19 cellular contexts compared by ENCODE assay signal in genomic region chr5:98916540-98916939, GRCh38. TPM values are rescaled to one million over a fixed set of nuclear protein-coding genes. Genes with fewer than 3 reads are reported as not detected.
A peak's percentile ranks its signal among the peaks of the same experiment; 100 is the strongest.
DNase-seq lines count a peak whose midpoint lies in the region; ATAC-seq lines count a peak whose summit lies in the region.
"Had no signal": no experiment of that assay in that cellular context is flagged by ENCODE, and none has a peak within 500 bp of the region (broad histone marks: within the 10 kb centered on the region; RNA-seq: fewer than 3 reads in every experiment).

No MANE protein-coding gene starts in this region.

- peaks cover 9% of the 10 kb centered on the region for H3K36me3 ChIP-seq in CD4-positive, alpha-beta memory T cell (ENCODE audit: insufficient read depth, low read length)

- H3K4me3 Mint-ChIP-seq in activated naive CD8-positive, alpha-beta T cell, result peak overlapping the region; percentile 14
- no peak overlapping the region for H3K4me3 Mint-ChIP-seq in activated naive CD8-positive, alpha-beta T cell treated with anti-CD3 and anti-CD28 coated beads for 36 hours
- peak overlapping the region in 3 of 8 donors; percentile 11 to 39 (median 21) for H3K4me3 Mint-ChIP-seq in CD4-positive, alpha-beta memory T cell
- no peak overlapping the region for H3K4me3 Mint-ChIP-seq in T-helper 17 cell
- no peak overlapping the region for H3K4me3 Mint-ChIP-seq in stimulated activated memory B cell treated with anti-CD40 and anti-IgM and Interleukin-4, amounts not matched to agents 10 μg/mL and 1 μg/mL and 100 μg/mL, for 72 hours
- H3K4me3 Mint-ChIP-seq: GM23338 had no signal

- H3K27me3 ChIP-seq in CD4-positive, alpha-beta memory T cell (ENCODE audit: insufficient read depth, low read length), result no peaks in the 10 kb centered on the region
- H3K27me3 ChIP-seq: MG63 had no signal

- H3K4me1 Mint-ChIP-seq in activated naive CD8-positive, alpha-beta T cell (ENCODE audit: low read depth), result peaks cover 74% of the 10 kb centered on the region
- H3K4me1 Mint-ChIP-seq in activated naive CD8-positive, alpha-beta T cell treated with anti-CD3 and anti-CD28 coated beads for 36 hours, result peaks cover 64% of the 10 kb centered on the region
- peaks cover 48 to 90% (median 73%) of the 10 kb centered on the region in 4 donors for H3K4me1 Mint-ChIP-seq in CD4-positive, alpha-beta memory T cell
- H3K4me1 Mint-ChIP-seq in T-helper 17 cell, result peaks cover 39% of the 10 kb centered on the region
- H3K4me1 Mint-ChIP-seq in stimulated activated memory B cell treated with anti-CD40 and anti-IgM and Interleukin-4, amounts not matched to agents 10 μg/mL and 1 μg/mL and 100 μg/mL, for 72 hours, result peaks cover 65% of the 10 kb centered on the region

- peaks cover 17% of the 10 kb centered on the region for H3K36me3 Mint-ChIP-seq in activated naive CD8-positive, alpha-beta T cell
- peaks cover 39% of the 10 kb centered on the region for H3K36me3 Mint-ChIP-seq in activated naive CD8-positive, alpha-beta T cell treated with anti-CD3 and anti-CD28 coated beads for 36 hours
- peaks cover 45 to 69% of the 10 kb centered on the region in 2 donors for H3K36me3 Mint-ChIP-seq in CD4-positive, alpha-beta memory T cell
- H3K36me3 Mint-ChIP-seq in T-helper 17 cell (ENCODE audit: low read depth), result no peaks in the 10 kb centered on the region
- peaks cover 46% of the 10 kb centered on the region for H3K36me3 Mint-ChIP-seq in stimulated activated memory B cell treated with anti-CD40 and anti-IgM and Interleukin-4, amounts not matched to agents 10 μg/mL and 1 μg/mL and 100 μg/mL, for 72 hours

- intact Hi-C loops in CD4-positive, alpha-beta memory T cell (cut with micrococcal nuclease), result no loop called here

- no peak overlapping the region for H3K27ac ChIP-seq in CD4-positive, alpha-beta memory T cell (ENCODE audit: low read depth, low read length)

- H3K9me3 Mint-ChIP-seq in activated naive CD8-positive, alpha-beta T cell (ENCODE audit: low read depth), result no peaks in the 10 kb centered on the region
- no peaks in the 10 kb centered on the region for H3K9me3 Mint-ChIP-seq in activated naive CD8-positive, alpha-beta T cell treated with anti-CD3 and anti-CD28 coated beads for 36 hours
- H3K9me3 Mint-ChIP-seq in CD4-positive, alpha-beta memory T cell, result no peaks in the 10 kb centered on the region
- no peaks in the 10 kb centered on the region for H3K9me3 Mint-ChIP-seq in stimulated activated memory B cell treated with anti-CD40 and anti-IgM and Interleukin-4, amounts not matched to agents 10 μg/mL and 1 μg/mL and 100 μg/mL, for 72 hours
- H3K9me3 Mint-ChIP-seq: GM23338, IgD-negative memory B cell had no signal

- no peak for DNase-seq in activated naive CD8-positive, alpha-beta T cell treated with anti-CD3 and anti-CD28 coated beads for 36 hours
- no peak for DNase-seq in CD4-positive, alpha-beta memory T cell
- DNase-seq in T-helper 17 cell, result no peak
- no peak for DNase-seq in NCI-H446 (lab: John Stamatoyannopoulos, UW)
- DNase-seq: AML-193, DMS153, GDM1, HCEC 1CT, Karpas-422, MG63, NCI-H1105 treated with DMSO at 0.1 percent for 48 hours, NCI-H1694, NCI-H2081 treated with DMSO at 0.1 percent for 48 hours, NCI-H748 treated with DMSO at 0.1 percent for 48 hours had no signal

- no peak overlapping the region for H3K4me3 ChIP-seq in CD4-positive, alpha-beta memory T cell (ENCODE audit: low read length in 2 of 2)
- H3K4me3 ChIP-seq: GM23338, MG63 had no signal

- ATAC-seq in T-helper 17 cell (no peak), GM19455 (IDR thresholded peaks at IDR 0.05; ENCODE audit: unreplicated experiment) (no peak)
- ATAC-seq in stimulated activated memory B cell treated with anti-CD40 and anti-IgM and Interleukin-4, amounts not matched to agents 10 μg/mL and 1 μg/mL and 100 μg/mL, for 72 hours, result no peak
- ATAC-seq: GM23338 had no signal

- H3K27ac Mint-ChIP-seq in activated naive CD8-positive, alpha-beta T cell, result no peak overlapping the region
- H3K27ac Mint-ChIP-seq in activated naive CD8-positive, alpha-beta T cell treated with anti-CD3 and anti-CD28 coated beads for 36 hours, result no peak overlapping the region
- peak overlapping the region in 4 of 7 donors; percentile 25 to 72 (median 54) for H3K27ac Mint-ChIP-seq in CD4-positive, alpha-beta memory T cell
- H3K27ac Mint-ChIP-seq in T-helper 17 cell, result peak overlapping the region; percentile 11
- peak overlapping the region; percentile 51 for H3K27ac Mint-ChIP-seq in stimulated activated memory B cell treated with anti-CD40 and anti-IgM and Interleukin-4, amounts not matched to agents 10 μg/mL and 1 μg/mL and 100 μg/mL, for 72 hours
- H3K27ac Mint-ChIP-seq: GM23338 had no signal

- peaks cover 81% of the 10 kb centered on the region for H3K4me1 ChIP-seq in CD4-positive, alpha-beta memory T cell (ENCODE audit: insufficient read depth, low read length)

- CTCF ChIA-PET in CD4-positive, alpha-beta memory T cell (lab: Charles Lee; ENCODE audit: partially characterized antibody), result no interaction called here

- H3K27me3 Mint-ChIP-seq in activated naive CD8-positive, alpha-beta T cell, result no peaks in the 10 kb centered on the region
- no peaks in the 10 kb centered on the region for H3K27me3 Mint-ChIP-seq in activated naive CD8-positive, alpha-beta T cell treated with anti-CD3 and anti-CD28 coated beads for 36 hours
- no peaks in the 10 kb centered on the region for H3K27me3 Mint-ChIP-seq in CD4-positive, alpha-beta memory T cell
- no peaks in the 10 kb centered on the region for H3K27me3 Mint-ChIP-seq in T-helper 17 cell
- no peaks in the 10 kb centered on the region for H3K27me3 Mint-ChIP-seq in stimulated activated memory B cell treated with anti-CD40 and anti-IgM and Interleukin-4, amounts not matched to agents 10 μg/mL and 1 μg/mL and 100 μg/mL, for 72 hours
- H3K27me3 Mint-ChIP-seq: IgD-negative memory B cell had no signal

- POLR2A ChIA-PET in CD4-positive, alpha-beta memory T cell (lab: Charles Lee; ENCODE audit: partially characterized antibody), result interaction anchor here (1.4 to 10.0 kb wide), 3 partner anchors 9 to 13 kb away, joined by 3 to 130 read pairs (median 7); partner anchors contain the start of gene CHD1

- no peaks in the 10 kb centered on the region for H3K9me3 ChIP-seq in CD4-positive, alpha-beta memory T cell (ENCODE audit: control insufficient read depth in 1 of 2, low read length in 2 of 2)
- no peaks in the 10 kb centered on the region for H3K9me3 ChIP-seq in T-helper 17 cell (ENCODE audit: control insufficient read depth, low read length, poor library complexity, severe bottlenecking)
- H3K9me3 ChIP-seq: MG63 had no signal

RNA-seq across cellular contexts. Expression of gene CHD1, which starts 12.3 kb away (rescaled TPM):
- 10 to 100 TPM; 58.0 to 58.5 TPM for total RNA-seq in activated naive CD8-positive, alpha-beta T cell treated with anti-CD3 and anti-CD28 coated beads for 36 hours
- total RNA-seq in CD4-positive, alpha-beta memory T cell, result 10 to 100 TPM; 91.2 to 93.9 TPM
- polyA plus RNA-seq in CD4-positive, alpha-beta memory T cell, result 10 to 100 TPM in 1 of 2 donors, 1 to 10 TPM in 1; 6.6 to 15.1 TPM
- 100 to 1,000 TPM; 170 to 199 TPM for total RNA-seq in T-helper 17 cell

Comparison
In these comparisons a context has a peak if more than half of its experiments do, and no peak if none do; other contexts are left out.
1. H3K27ac Mint-ChIP-seq: peak in CD4-positive, alpha-beta memory T cell (4 of 7), T-helper 17 cell (single experiment) and stimulated activated memory B cell treated with anti-CD40 and anti-IgM and Interleukin-4, amounts not matched to agents 10 μg/mL and 1 μg/mL and 100 μg/mL, for 72 hours (single experiment); none in activated naive CD8-positive, alpha-beta T cell (single experiment) and activated naive CD8-positive, alpha-beta T cell treated with anti-CD3 and anti-CD28 coated beads for 36 hours (single experiment).